ENCODE assay signal across 11 cellular contexts in the genomic region with DNA sequence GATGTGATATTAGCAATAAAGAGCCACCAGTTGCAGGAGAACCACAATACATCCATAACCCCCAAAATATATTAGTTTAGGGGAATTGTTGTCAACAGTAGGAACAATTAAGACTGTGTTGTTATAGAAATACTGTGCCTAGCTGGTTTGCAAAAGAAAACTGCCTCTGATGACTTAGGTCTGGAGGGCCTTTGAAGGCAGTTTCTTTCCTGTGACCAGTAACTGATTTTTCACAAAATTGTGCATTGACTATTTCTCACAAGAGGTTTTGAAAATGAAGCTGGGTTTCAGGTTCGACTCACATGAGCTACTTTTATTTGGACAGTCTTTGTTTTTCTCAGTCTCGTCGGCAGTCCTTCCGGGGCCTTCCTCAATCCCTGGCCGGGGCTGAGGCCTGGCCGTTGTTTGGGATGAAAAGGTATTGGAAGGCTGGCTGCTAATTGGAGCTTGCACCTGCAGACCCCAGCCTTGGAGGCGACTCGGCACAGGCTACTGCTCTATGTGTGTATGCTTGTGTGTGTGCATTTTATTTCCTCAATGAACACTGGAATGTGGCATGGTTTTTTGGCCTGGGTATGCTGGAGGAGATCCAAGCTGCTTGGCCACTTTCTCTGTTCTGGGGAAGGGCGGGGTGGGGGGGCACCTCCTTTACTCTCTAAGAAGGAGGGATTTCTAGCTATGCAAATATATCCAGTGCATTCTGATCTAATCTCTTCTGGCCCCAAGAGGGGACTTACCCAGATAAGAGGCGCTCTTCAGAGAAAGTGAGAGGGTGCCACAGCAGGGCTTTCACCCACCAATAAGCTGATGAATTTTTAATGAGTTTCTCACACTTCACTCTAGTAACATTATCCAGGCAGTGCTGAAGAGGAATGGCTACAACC. TPM values are rescaled to one million over a fixed set of nuclear protein-coding genes. Genes with fewer than 3 reads are reported as not detected.
A peak's percentile ranks its signal among the peaks of the same experiment; 100 is the strongest.
DNase-seq lines count a peak whose midpoint lies in the region; ATAC-seq, FAIRE-seq and TF ChIP-seq lines count a peak whose summit lies in the region.
"Had no signal": no experiment of that assay in that cellular context is flagged by ENCODE, and none has a peak within 500 bp of the region (broad histone marks: within the 10 kb centered on the region; RNA-seq: fewer than 3 reads in every experiment).

No MANE protein-coding gene starts in this region.

- CTCF ChIA-PET in A673 (lab: Charles Lee) = no interaction called here

- H3K4me3 ChIP-seq in A673 (ENCODE audit: low read depth, low read length, poor library complexity, severe bottlenecking) = no peak overlapping the region
- H3K4me3 ChIP-seq: BLaER1 had no signal

- TF ChIP-seq CTCF in A673 (conservative IDR thresholded peaks at IDR 0.05; ENCODE audit: low read depth, low read length) (no peak), HFFc6 (IDR thresholded peaks at IDR 0.05) (no peak)

- no peaks in the 10 kb centered on the region; the same call in none of the 2 replicates for H3K27me3 Mint-ChIP-seq in HFFc6 (ENCODE audit: insufficient read depth)

- BruUV-seq in A673 (replicated peaks; lab: Mats Ljungman, UMichigan) = no TSS peak

- no peaks in the 10 kb centered on the region for H3K36me3 Mint-ChIP-seq in HFFc6 (ENCODE audit: low read depth)

- H3K9me3 ChIP-seq in A673 (ENCODE audit: low read depth, low read length, poor library complexity, severe bottlenecking) = no peaks in the 10 kb centered on the region
- H3K9me3 ChIP-seq: BLaER1 had no signal

- H3K36me3 ChIP-seq in A673 (ENCODE audit: insufficient read depth, low read length, poor library complexity, severe bottlenecking) = no peaks in the 10 kb centered on the region
- H3K36me3 ChIP-seq: BLaER1 had no signal

- intact Hi-C loops in A673 (cut with micrococcal nuclease; ENCODE audit: unreplicated experiment) = no loop called here

- no peak overlapping the region for H3K4me3 Mint-ChIP-seq in HFFc6

- POLR2A ChIA-PET in A673 (lab: Charles Lee; ENCODE audit: low non-redundant PET) = no interaction called here

- no peaks in the 10 kb centered on the region for H3K4me1 ChIP-seq in A673 (ENCODE audit: insufficient read depth, low read length, poor library complexity, severe bottlenecking)
- H3K4me1 ChIP-seq: BLaER1 had no signal

- no peaks in the 10 kb centered on the region for H3K4me1 Mint-ChIP-seq in HFFc6 (ENCODE audit: low read depth)

- peaks cover 17% of the 10 kb centered on the region for H3K27me3 ChIP-seq in A673 (replicated peaks; ENCODE audit: insufficient read depth, low read depth, low read length, poor library complexity)
- H3K27me3 ChIP-seq: BLaER1 had no signal

- FAIRE-seq in GM12891 (lab: Jason Lieb, UNC) = no peak
- FAIRE-seq: HepG2, islet of Langerhans had no signal

- peak; percentile 10 for DNase-seq in A673 (ENCODE audit: low spot score)
- DNase-seq in NCI-H526 (lab: John Stamatoyannopoulos, UW) = peak; percentile 32 to 61
- no peak for DNase-seq in DMS53 treated with DMSO at 0.1 percent for 48 hours (lab: John Stamatoyannopoulos, UW; ENCODE audit: unreplicated experiment)
- no peak for DNase-seq in GM12891 (ENCODE audit: insufficient read length, low spot score)
- DNase-seq in kidney glomerular epithelial cell (lab: John Stamatoyannopoulos, UW) = no peak
- DNase-seq in HFFc6 = no peak

- TF ChIP-seq POLR2A in GM12891 (IDR thresholded peaks at IDR 0.05; ENCODE audit: low read depth, low read length) = no peak

- H3K27ac Mint-ChIP-seq in HFFc6 = no peak overlapping the region

- ATAC-seq in GM19025 (IDR thresholded peaks at IDR 0.05; ENCODE audit: low read depth, unreplicated experiment) (peak; percentile 72), HG03025 (IDR thresholded peaks at IDR 0.05; ENCODE audit: low FRiP score, unreplicated experiment) (peak; percentile 52)
- ATAC-seq: HepG2 had no signal

- H3K9me3 Mint-ChIP-seq in HFFc6 = no peaks in the 10 kb centered on the region

- H3K27ac ChIP-seq in A673 (ENCODE audit: low read depth, low read length, poor library complexity, severe bottlenecking) = no peak overlapping the region
- H3K27ac ChIP-seq: BLaER1 had no signal

TF ChIP-seq in GM12891, 5 proteins besides CTCF, POLR2A, EP300 and RAD21:
- TF ChIP-seq POLR2AphosphoS5 (IDR thresholded peaks at IDR 0.05; ENCODE audit: low read depth, low read length) (no peak), SPI1 (IDR thresholded peaks at IDR 0.05; ENCODE audit: low read depth, low read length) (no peak), TAF1 (IDR thresholded peaks at IDR 0.05; ENCODE audit: low read depth, low read length) (no peak)
TF ChIP-seq in GM12891: peak in this region for 0.

RNA-seq across cellular contexts. Expression of a gene that starts 49.5 kb away (rescaled TPM):
- 0.33 TPM in 1 of 2 replicates, not detected in the other for total RNA-seq in A673 (2021)
- polyA plus RNA-seq in GM12891 (2012; ENCODE audit: low read depth, missing spikeins) = 0.37 TPM
- total RNA-seq in HFFc6 (2021; fragmentation: NEBNext Ultra II Directional; extraction: Animal tissue kit (Norgen Biotek cat#: 25700)) = under 1 TPM in 5 of 6 experiments, not detected in 1; 0.05 to 0.18 (median 0.07) TPM

Comparison
In these comparisons a context has a peak if more than half of its experiments do, and no peak if none do; other contexts are left out.
1. DNase-seq: peak in A673 (single experiment) and NCI-H526 (2 of 2); none in DMS53 treated with DMSO at 0.1 percent for 48 hours (single experiment), GM12891 (single experiment), kidney glomerular epithelial cell (single experiment) and HFFc6 (single experiment).